In the genomic region with DNA sequence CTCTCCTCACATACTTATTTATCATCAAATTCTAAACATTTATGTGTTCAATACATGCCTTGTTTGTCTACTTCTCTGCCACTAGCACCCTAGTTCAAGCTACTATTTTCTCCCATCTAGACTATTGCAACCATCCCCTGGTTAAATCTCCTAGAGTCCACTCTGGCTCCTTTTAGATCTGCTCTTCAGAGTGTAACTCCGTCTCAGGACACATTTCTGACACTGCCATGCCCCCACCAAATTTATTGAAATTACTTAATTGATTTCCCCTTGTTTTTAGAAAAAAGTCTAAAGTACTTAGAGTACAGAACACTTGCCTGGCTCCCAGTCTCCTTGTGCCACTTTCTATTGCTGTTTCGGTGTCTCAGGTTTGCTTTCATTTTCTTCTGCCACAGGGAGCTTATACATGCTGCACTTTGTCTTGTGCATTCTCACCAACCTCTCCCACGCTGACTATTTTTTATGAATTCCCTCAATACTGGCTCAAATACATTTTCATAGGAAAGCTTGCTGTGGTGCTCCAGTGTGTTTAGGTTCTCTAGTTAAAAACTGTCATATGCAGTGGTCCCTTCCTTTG, we compare ENCODE assay signal across 13 cellular contexts.
DNase-seq lines count a peak whose midpoint lies in the region; ATAC-seq and TF ChIP-seq lines count a peak whose summit lies in the region.
"Had no signal": no experiment of that assay in that cellular context is flagged by ENCODE, and none has a peak within 500 bp of the region (broad histone marks: within the 10 kb centered on the region; RNA-seq: fewer than 3 reads in every experiment).

No MANE protein-coding gene starts in this region.

- H3K27ac Mint-ChIP-seq in activated CD4-positive, alpha-beta memory T cell treated with anti-CD3 and anti-CD28 coated beads, Interleukin-2, amount 10 ng/mL, durations not matched to agents 7 days and 5 days = no peak overlapping the region
- H3K27ac Mint-ChIP-seq in activated naive CD4-positive, alpha-beta T cell treated with anti-CD3 and anti-CD28 coated beads, Interleukin-2, amount 50 U/mL, for 72 hours = no peak overlapping the region
- H3K27ac Mint-ChIP-seq: activated naive CD8-positive, alpha-beta T cell; memory B cell; T-helper 2 cell treated with Interferon-gamma antibody and Interleukin-4, amounts not matched to agents 5 μg/mL and 100 μg/mL, for 36 hours had no signal

- ATAC-seq in HG03064 (IDR thresholded peaks at IDR 0.05; ENCODE audit: low read depth, unreplicated experiment) (peak; percentile 80), thoracic aorta (ENCODE audit: insufficient number of reproducible peaks, low FRiP score, low read depth) (no peak)
- ATAC-seq in activated naive CD4-positive, alpha-beta T cell treated with anti-CD3 and anti-CD28 coated beads, Interleukin-2, amount 50 U/mL, for 72 hours = no peak

- no peaks in the 10 kb centered on the region for H3K27me3 Mint-ChIP-seq in activated CD4-positive, alpha-beta memory T cell treated with anti-CD3 and anti-CD28 coated beads, Interleukin-2, amount 10 ng/mL, durations not matched to agents 7 days and 5 days
- H3K27me3 Mint-ChIP-seq: activated naive CD8-positive, alpha-beta T cell; memory B cell had no signal

- DNase-seq in NCI-H2227 treated with DMSO at 0.1 percent for 48 hours (lab: John Stamatoyannopoulos, UW) (peak; percentile 18), NCI-H2227 (lab: John Stamatoyannopoulos, UW; ENCODE audit: unreplicated experiment) (no peak), RPMI8226 (peak; percentile 4), thoracic aorta (ENCODE audit: low spot score) (no peak)
- DNase-seq in activated CD4-positive, alpha-beta memory T cell treated with anti-CD3 and anti-CD28 coated beads, Interleukin-2, amount 10 ng/mL, durations not matched to agents 7 days and 5 days = no peak
- DNase-seq in activated CD4-positive, alpha-beta T cell treated with anti-CD3 and anti-CD28 coated beads for 1 hour = no peak
- DNase-seq in activated naive CD4-positive, alpha-beta T cell treated with anti-CD3 and anti-CD28 coated beads, Interleukin-2, amount 50 U/mL, for 72 hours (ENCODE audit: low spot score in 2 of 2) = no peak
- DNase-seq: upper lobe of left lung had no signal

- POLR2A ChIA-PET in activated CD4-positive, alpha-beta memory T cell treated with anti-CD3 and anti-CD28 coated beads, Interleukin-2, amount 10 ng/mL, durations not matched to agents 7 days and 5 days (lab: Charles Lee) = no interaction called here

- H3K36me3 ChIP-seq in thoracic aorta = no peaks in the 10 kb centered on the region
- H3K36me3 ChIP-seq: upper lobe of left lung had no signal

- H3K27me3 ChIP-seq in thoracic aorta (replicated peaks; ENCODE audit: insufficient read depth) = no peaks in the 10 kb centered on the region
- H3K27me3 ChIP-seq: upper lobe of left lung had no signal

- CTCF ChIA-PET in activated CD4-positive, alpha-beta memory T cell treated with anti-CD3 and anti-CD28 coated beads, Interleukin-2, amount 10 ng/mL, durations not matched to agents 7 days and 5 days (lab: Charles Lee) = no interaction called here

- H3K9me3 Mint-ChIP-seq in activated CD4-positive, alpha-beta memory T cell treated with anti-CD3 and anti-CD28 coated beads, Interleukin-2, amount 10 ng/mL, durations not matched to agents 7 days and 5 days = no peaks in the 10 kb centered on the region
- H3K9me3 Mint-ChIP-seq in activated naive CD4-positive, alpha-beta T cell treated with anti-CD3 and anti-CD28 coated beads, Interleukin-2, amount 50 U/mL, for 72 hours = no peaks in the 10 kb centered on the region
- H3K9me3 Mint-ChIP-seq: memory B cell; T-helper 2 cell treated with Interferon-gamma antibody and Interleukin-4, amounts not matched to agents 5 μg/mL and 100 μg/mL, for 36 hours had no signal

- no peak for TF ChIP-seq CTCF in thoracic aorta (IDR thresholded peaks at IDR 0.05)

- no peak overlapping the region for H3K27ac ChIP-seq in thoracic aorta
- H3K27ac ChIP-seq: 22Rv1, upper lobe of left lung had no signal

- no peaks in the 10 kb centered on the region for H3K36me3 Mint-ChIP-seq in activated CD4-positive, alpha-beta memory T cell treated with anti-CD3 and anti-CD28 coated beads, Interleukin-2, amount 10 ng/mL, durations not matched to agents 7 days and 5 days (ENCODE audit: low read depth)
- H3K36me3 Mint-ChIP-seq in activated naive CD4-positive, alpha-beta T cell treated with anti-CD3 and anti-CD28 coated beads, Interleukin-2, amount 50 U/mL, for 72 hours = no peaks in the 10 kb centered on the region
- H3K36me3 Mint-ChIP-seq: activated naive CD8-positive, alpha-beta T cell; memory B cell had no signal

- H3K4me3 ChIP-seq in thoracic aorta = peak overlapping the region; percentile 37
- H3K4me3 ChIP-seq: upper lobe of left lung had no signal

- no peaks in the 10 kb centered on the region for H3K4me1 ChIP-seq in thoracic aorta (ENCODE audit: control insufficient read depth in 1 of 2, low read depth in 2 of 2)
- H3K4me1 ChIP-seq: upper lobe of left lung had no signal

- H3K9me3 ChIP-seq in thoracic aorta = no peaks in the 10 kb centered on the region
- H3K9me3 ChIP-seq: upper lobe of left lung had no signal

- no peak overlapping the region for H3K4me3 Mint-ChIP-seq in activated CD4-positive, alpha-beta memory T cell treated with anti-CD3 and anti-CD28 coated beads, Interleukin-2, amount 10 ng/mL, durations not matched to agents 7 days and 5 days
- H3K4me3 Mint-ChIP-seq: activated naive CD8-positive, alpha-beta T cell; memory B cell; T-helper 2 cell treated with Interferon-gamma antibody and Interleukin-4, amounts not matched to agents 5 μg/mL and 100 μg/mL, for 36 hours had no signal

- H3K4me1 Mint-ChIP-seq in activated CD4-positive, alpha-beta memory T cell treated with anti-CD3 and anti-CD28 coated beads, Interleukin-2, amount 10 ng/mL, durations not matched to agents 7 days and 5 days = no peaks in the 10 kb centered on the region

Comparison
In these comparisons a context has a peak if more than half of its experiments do, and no peak if none do; other contexts are left out.
1. DNase-seq: peak in NCI-H2227 treated with DMSO at 0.1 percent for 48 hours (single experiment) and RPMI8226 (single experiment); none in NCI-H2227 (single experiment), thoracic aorta (single experiment), activated CD4-positive, alpha-beta memory T cell treated with anti-CD3 and anti-CD28 coated beads, Interleukin-2, amount 10 ng/mL, durations not matched to agents 7 days and 5 days (single experiment), activated CD4-positive, alpha-beta T cell treated with anti-CD3 and anti-CD28 coated beads for 1 hour (single experiment) and activated naive CD4-positive, alpha-beta T cell treated with anti-CD3 and anti-CD28 coated beads, Interleukin-2, amount 50 U/mL, for 72 hours (0 of 2).